24 cellular contexts compared by ENCODE assay signal in the genomic region with DNA sequence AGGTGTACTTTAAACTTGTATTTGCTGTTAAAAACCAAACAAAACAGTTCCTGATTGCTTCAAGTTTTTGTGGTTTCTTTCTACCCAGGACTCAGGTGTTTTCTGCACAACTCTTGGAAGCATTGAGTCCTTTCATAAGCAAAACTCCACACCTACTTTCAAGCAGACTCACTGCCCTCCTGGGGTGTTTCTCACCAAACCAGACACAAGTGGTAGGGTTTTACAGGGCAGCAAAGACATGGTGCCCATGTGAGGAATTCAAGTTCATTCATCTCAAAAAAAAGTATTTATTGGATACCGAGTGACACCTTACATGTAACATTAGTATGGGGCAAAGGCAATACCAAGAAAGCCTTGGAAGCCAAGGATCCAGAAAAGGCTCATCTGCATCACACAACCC.
A peak's percentile ranks its signal among the peaks of the same experiment; 100 is the strongest.
DNase-seq lines count a peak whose midpoint lies in the region; ATAC-seq and TF ChIP-seq lines count a peak whose summit lies in the region.
"Had no signal": no experiment of that assay in that cellular context is flagged by ENCODE, and none has a peak within 500 bp of the region (broad histone marks: within the 10 kb centered on the region; RNA-seq: fewer than 3 reads in every experiment).

No MANE protein-coding gene starts in this region.

- peaks cover 6% of the 10 kb centered on the region for H3K36me3 Mint-ChIP-seq in activated naive CD8-positive, alpha-beta T cell treated with anti-CD3 and anti-CD28 coated beads, Interleukin-2, amount 10 ng/mL, durations not matched to agents 7 days and 5 days
- H3K36me3 Mint-ChIP-seq in activated naive CD8-positive, alpha-beta T cell treated with anti-CD3 and anti-CD28 coated beads for 36 hours = no peaks in the 10 kb centered on the region
- H3K36me3 Mint-ChIP-seq: CD14-positive monocyte; CD4-positive, alpha-beta memory T cell; CD4-positive, CD25-positive, alpha-beta regulatory T cell; CD8-positive, alpha-beta memory T cell had no signal

- H3K27ac Mint-ChIP-seq in activated naive CD8-positive, alpha-beta T cell treated with anti-CD3 and anti-CD28 coated beads, Interleukin-2, amount 10 ng/mL, durations not matched to agents 7 days and 5 days = peak overlapping the region; percentile 34
- no peak overlapping the region for H3K27ac Mint-ChIP-seq in activated naive CD8-positive, alpha-beta T cell treated with anti-CD3 and anti-CD28 coated beads for 36 hours
- H3K27ac Mint-ChIP-seq: CD14-positive monocyte; CD4-positive, alpha-beta memory T cell; CD8-positive, alpha-beta memory T cell had no signal

- peaks cover 0 to 2% of the 10 kb centered on the region in 2 donors for H3K4me1 ChIP-seq in lung (ENCODE audit: control insufficient read depth in 2 of 2, insufficient read depth in 2 of 2, low read length in 2 of 2)
- H3K4me1 ChIP-seq: BE2C, BLaER1 had no signal

- peaks cover 58% of the 10 kb centered on the region for H3K4me1 Mint-ChIP-seq in activated naive CD8-positive, alpha-beta T cell treated with anti-CD3 and anti-CD28 coated beads, Interleukin-2, amount 10 ng/mL, durations not matched to agents 7 days and 5 days
- peaks cover 21% of the 10 kb centered on the region for H3K4me1 Mint-ChIP-seq in activated naive CD8-positive, alpha-beta T cell treated with anti-CD3 and anti-CD28 coated beads for 36 hours
- H3K4me1 Mint-ChIP-seq: CD14-positive monocyte had no signal

- H3K27ac ChIP-seq in KOPT-K1 (ENCODE audit: low read depth, low read length, poor library complexity, severe bottlenecking) (peak overlapping the region; percentile 37), lung (ENCODE audit: low read depth in 1 of 2, low read length in 1 of 2) (no peak overlapping the region)
- H3K27ac ChIP-seq: BLaER1 had no signal

- H3K36me3 ChIP-seq in KOPT-K1 (ENCODE audit: insufficient read depth, low read length) = no peaks in the 10 kb centered on the region
- H3K36me3 ChIP-seq in lung (ENCODE audit: control insufficient read depth in 2 of 2, insufficient read depth in 2 of 2, low read length in 2 of 2) = no peaks in the 10 kb centered on the region
- H3K36me3 ChIP-seq: BE2C, BLaER1 had no signal

- DNase-seq in activated naive CD8-positive, alpha-beta T cell treated with anti-CD3 and anti-CD28 coated beads, Interleukin-2, amount 10 ng/mL, durations not matched to agents 7 days and 5 days = no peak
- DNase-seq in activated naive CD8-positive, alpha-beta T cell treated with anti-CD3 and anti-CD28 coated beads for 36 hours = no peak
- DNase-seq in lung (ENCODE audit: low spot score) (peak; percentile 2), SKM-1 (lab: John Stamatoyannopoulos, UW; ENCODE audit: unreplicated experiment) (no peak)
- DNase-seq in activated effector memory CD4-positive, alpha-beta T cell treated with anti-CD3 and anti-CD28 coated beads, Interleukin-2, amount 50 U/mL, for 16 hours = no peak
- DNase-seq: 8988T; ACHN; BE2C; C1 segment of cervical spinal cord; CD4-positive, alpha-beta memory T cell; CD8-positive, alpha-beta memory T cell; COR-L47; DMS 273 treated with DMSO at 0.1 percent for 48 hours; DMS153; DMS53; DMS79; DND-41; EL; GDM1 had no signal

- no peak for ATAC-seq in activated naive CD8-positive, alpha-beta T cell treated with anti-CD3 and anti-CD28 coated beads, Interleukin-2, amount 10 ng/mL, durations not matched to agents 7 days and 5 days (ENCODE audit: low read depth)
- no peak for ATAC-seq in lung (ENCODE audit: insufficient read depth, low FRiP score)
- ATAC-seq: GM12878 had no signal

- H3K4me3 Mint-ChIP-seq in activated naive CD8-positive, alpha-beta T cell treated with anti-CD3 and anti-CD28 coated beads, Interleukin-2, amount 10 ng/mL, durations not matched to agents 7 days and 5 days = no peak overlapping the region
- H3K4me3 Mint-ChIP-seq in activated naive CD8-positive, alpha-beta T cell treated with anti-CD3 and anti-CD28 coated beads for 36 hours = no peak overlapping the region
- H3K4me3 Mint-ChIP-seq: CD14-positive monocyte; CD4-positive, alpha-beta memory T cell; CD4-positive, CD25-positive, alpha-beta regulatory T cell; CD8-positive, alpha-beta memory T cell had no signal

- H3K9me3 ChIP-seq in KOPT-K1 (ENCODE audit: insufficient read depth, low read length, poor library complexity, severe bottlenecking) = no peaks in the 10 kb centered on the region
- no peaks in the 10 kb centered on the region for H3K9me3 ChIP-seq in lung (ENCODE audit: control insufficient read depth in 2 of 2, insufficient read depth in 1 of 2, low read length in 1 of 2)
- H3K9me3 ChIP-seq: BE2C, BLaER1 had no signal

- POLR2A ChIA-PET in activated naive CD8-positive, alpha-beta T cell treated with anti-CD3 and anti-CD28 coated beads, Interleukin-2, amount 10 ng/mL, durations not matched to agents 7 days and 5 days (lab: Charles Lee) = no interaction called here

- no peaks in the 10 kb centered on the region for H3K27me3 Mint-ChIP-seq in activated naive CD8-positive, alpha-beta T cell treated with anti-CD3 and anti-CD28 coated beads, Interleukin-2, amount 10 ng/mL, durations not matched to agents 7 days and 5 days
- H3K27me3 Mint-ChIP-seq in activated naive CD8-positive, alpha-beta T cell treated with anti-CD3 and anti-CD28 coated beads for 36 hours = no peaks in the 10 kb centered on the region

- 91 to 96% methylated on average over 1 of the region's 1 CpG for WGBS in lung, 2 donors

- H3K27me3 ChIP-seq in lung (ENCODE audit: control insufficient read depth, insufficient read depth) = no peaks in the 10 kb centered on the region
- H3K27me3 ChIP-seq: BLaER1 had no signal

- no peak overlapping the region for H3K4me3 ChIP-seq in lung
- H3K4me3 ChIP-seq: BLaER1, GM12878 had no signal

- H3K9me3 Mint-ChIP-seq in activated naive CD8-positive, alpha-beta T cell treated with anti-CD3 and anti-CD28 coated beads, Interleukin-2, amount 10 ng/mL, durations not matched to agents 7 days and 5 days = peaks cover 2% of the 10 kb centered on the region
- no peaks in the 10 kb centered on the region for H3K9me3 Mint-ChIP-seq in activated naive CD8-positive, alpha-beta T cell treated with anti-CD3 and anti-CD28 coated beads for 36 hours
- H3K9me3 Mint-ChIP-seq: CD14-positive monocyte; CD4-positive, alpha-beta memory T cell; CD4-positive, CD25-positive, alpha-beta regulatory T cell; CD8-positive, alpha-beta memory T cell had no signal

- TF ChIP-seq CTCF in lung (IDR thresholded peaks at IDR 0.05; ENCODE audit: control extremely low read depth, extremely low read depth) = no peak
